Comparison of ENCODE assay signal across 8 cellular contexts in genomic region chr15:78988361-78988911, GRCh38. TPM values are rescaled to one million over a fixed set of nuclear protein-coding genes. Genes with fewer than 3 reads are reported as not detected.
A peak's percentile ranks its signal among the peaks of the same experiment; 100 is the strongest.
DNase-seq lines count a peak whose midpoint lies in the region; ATAC-seq and TF ChIP-seq lines count a peak whose summit lies in the region.

No MANE protein-coding gene starts in this region.

- H3K4me1 Mint-ChIP-seq in T-helper 17 cell (peaks cover 13% of the 10 kb centered on the region), neural progenitor cell (peaks cover 10% of the 10 kb centered on the region)

- peaks cover 16% of the 10 kb centered on the region for H3K4me1 ChIP-seq in foreskin keratinocyte
- no peaks in the 10 kb centered on the region for H3K4me1 ChIP-seq in psoas muscle
- H3K4me1 ChIP-seq in neural progenitor cell, result no peaks in the 10 kb centered on the region

- H3K4me3 Mint-ChIP-seq in T-helper 17 cell (no peak overlapping the region), neural progenitor cell (no peak overlapping the region)

- H3K27ac Mint-ChIP-seq in T-helper 17 cell (no peak overlapping the region), neural progenitor cell (no peak overlapping the region)

- H3K9me3 Mint-ChIP-seq in neural progenitor cell, result no peaks in the 10 kb centered on the region

- H3K9me3 ChIP-seq in T-helper 17 cell (ENCODE audit: control insufficient read depth, low read length, poor library complexity, severe bottlenecking), result no peaks in the 10 kb centered on the region
- no peaks in the 10 kb centered on the region for H3K9me3 ChIP-seq in psoas muscle
- no peaks in the 10 kb centered on the region for H3K9me3 ChIP-seq in neural progenitor cell (ENCODE audit: low read depth)

- intact Hi-C loops in psoas muscle (cut with DNase I), result no loop called here

- H3K4me3 ChIP-seq in psoas muscle (no peak overlapping the region), neural progenitor cell (no peak overlapping the region)

- no peaks in the 10 kb centered on the region for H4K20me1 ChIP-seq in neural progenitor cell (ENCODE audit: low read depth)

- no peak overlapping the region for H3K4me2 ChIP-seq in neural progenitor cell

- peak; percentile 94 for DNase-seq in Daoy (ENCODE audit: low read depth)
- DNase-seq in T-helper 17 cell, result no peak
- DNase-seq in foreskin keratinocyte, result peak; percentile 98 to 99
- DNase-seq in psoas muscle, result peak; percentile 67 to 68
- DNase-seq in occipital lobe (lab: John Stamatoyannopoulos, UW), result no peak
- no peak for DNase-seq in neural progenitor cell (ENCODE audit: low spot score)

- H3K27me3 ChIP-seq in foreskin keratinocyte, result no peaks in the 10 kb centered on the region
- H3K27me3 ChIP-seq in psoas muscle (ENCODE audit: insufficient read depth in 3 of 3, low read length in 2 of 3), result no peaks in the 10 kb centered on the region
- H3K27me3 ChIP-seq in neural progenitor cell, result no peaks in the 10 kb centered on the region

- H3K36me3 ChIP-seq in psoas muscle (ENCODE audit: insufficient read depth in 1 of 2, low read depth in 1 of 2), result no peaks in the 10 kb centered on the region
- H3K36me3 ChIP-seq in neural progenitor cell, result no peaks in the 10 kb centered on the region

- H3K9ac ChIP-seq in neural progenitor cell, result no peak overlapping the region

- no peaks in the 10 kb centered on the region for H3F3A ChIP-seq in neural progenitor cell (ENCODE audit: low read depth)

- H3K27ac ChIP-seq in foreskin keratinocyte, result peak overlapping the region; percentile 68
- no peak overlapping the region for H3K27ac ChIP-seq in psoas muscle
- no peak overlapping the region for H3K27ac ChIP-seq in neural progenitor cell

- 40 to 52% (median 40%) methylated on average over 7 of the region's 7 CpGs for WGBS in psoas muscle, 3 donors

- TF ChIP-seq CTCF in foreskin keratinocyte (conservative IDR thresholded peaks at IDR 0.05), result no peak
- TF ChIP-seq CTCF in psoas muscle (IDR thresholded peaks at IDR 0.05), result no peak
- TF ChIP-seq CTCF in neural progenitor cell (IDR thresholded peaks at IDR 0.05), result no peak

- H3K36me3 Mint-ChIP-seq in T-helper 17 cell (ENCODE audit: low read depth) (peaks cover 7% of the 10 kb centered on the region), neural progenitor cell (no peaks in the 10 kb centered on the region)

- H3K79me2 ChIP-seq in neural progenitor cell (ENCODE audit: low read depth), result no peaks in the 10 kb centered on the region

- no peak overlapping the region for H2AFZ ChIP-seq in neural progenitor cell (replicated peaks)

- peaks cover 9% of the 10 kb centered on the region for H3K27me3 Mint-ChIP-seq in T-helper 17 cell
- H3K27me3 Mint-ChIP-seq in neural progenitor cell (ENCODE audit: insufficient read depth, low read depth), result peaks cover 6% of the 10 kb centered on the region

- peak; percentile 58 for ATAC-seq in HG02870 (IDR thresholded peaks at IDR 0.05; ENCODE audit: unreplicated experiment)
- ATAC-seq in T-helper 17 cell, result peak; percentile 46
- ATAC-seq in foreskin keratinocyte, result peak; percentile 98
- peak; percentile 46 to 64 (median 56) for ATAC-seq in psoas muscle
- ATAC-seq in HG03565 (IDR thresholded peaks at IDR 0.05; ENCODE audit: unreplicated experiment), result no peak

RNA-seq across cellular contexts. Expression of gene CTSH, which starts 43.6 kb away (rescaled TPM):
- total RNA-seq in Daoy (2014; rRNA removed; shearing (Covaris generic)), result 8.2 and 27.5 TPM in 2 replicates
- total RNA-seq in T-helper 17 cell, result 100 to 1,000 TPM; 109 to 116 TPM
- total RNA-seq in foreskin keratinocyte, result 5.9 and 9.1 TPM in 2 replicates
- 9.2 and 10.7 TPM in 2 replicates for polyA plus RNA-seq in foreskin keratinocyte
- 10 to 100 TPM; 16.0 to 38.1 (median 28.0) TPM for total RNA-seq in psoas muscle
- 10 to 100 TPM; 27.3 to 52.6 (median 29.7) TPM for polyA plus RNA-seq in psoas muscle
- 29.2 TPM for total RNA-seq in occipital lobe
- 3.5 and 9.0 TPM in 2 replicates for total RNA-seq in neural progenitor cell (ENCODE audit: low replicate concordance)

Comparison
In these comparisons a context has a peak if more than half of its experiments do, and no peak if none do; other contexts are left out.
1. DNase-seq: peak in Daoy (single experiment), foreskin keratinocyte (2 of 2) and psoas muscle (2 of 2); none in T-helper 17 cell (0 of 3), occipital lobe (single experiment) and neural progenitor cell (single experiment).